Comparison of ENCODE assay signal across 12 cellular contexts in the genomic region with DNA sequence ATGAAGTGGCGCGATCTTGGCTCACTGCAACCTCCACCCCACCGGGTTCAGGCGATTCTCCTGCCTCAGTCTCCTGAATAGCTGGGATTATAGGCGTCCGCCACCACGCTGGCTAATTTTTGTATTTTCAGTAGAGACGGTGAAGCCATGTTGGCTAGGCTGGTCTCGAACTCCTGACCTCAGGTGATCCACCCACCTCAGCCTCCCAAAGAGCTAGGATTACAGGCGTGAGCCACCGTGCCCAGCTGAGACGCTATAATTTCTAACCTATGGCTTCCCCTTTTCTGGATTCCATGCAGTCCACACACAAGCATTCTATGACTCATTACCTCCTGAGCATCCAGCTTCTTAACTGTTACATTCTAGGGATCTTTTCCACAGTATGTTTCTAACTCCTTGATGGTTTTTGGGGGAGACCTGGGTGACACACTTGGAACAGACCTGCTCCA. TPM values are rescaled to one million over a fixed set of nuclear protein-coding genes. Genes with fewer than 3 reads are reported as not detected.
DNase-seq lines count a peak whose midpoint lies in the region; ATAC-seq, FAIRE-seq and TF ChIP-seq lines count a peak whose summit lies in the region.
"Had no signal": no experiment of that assay in that cellular context is flagged by ENCODE, and none has a peak within 500 bp of the region (broad histone marks: within the 10 kb centered on the region; RNA-seq: fewer than 3 reads in every experiment).

No MANE protein-coding gene starts in this region.

- H3K4me3 ChIP-seq in MG63 (no peak overlapping the region), breast epithelium (no peak overlapping the region), mucosa of descending colon (no peak overlapping the region)
- H3K4me3 ChIP-seq: uterus had no signal

- FAIRE-seq in H54 (lab: Jason Lieb, UNC): no peak

- intact Hi-C loops in breast epithelium (cut with DNase I; ENCODE audit: low total_unique reads): no loop called here
- intact Hi-C loops in mucosa of descending colon (cut with DNase I, micrococcal nuclease): no loop called here

- peak overlapping the region; percentile 48 to 83 for H3K27ac ChIP-seq in breast epithelium
- H3K27ac ChIP-seq: neutrophil, uterus had no signal

- no peak for TF ChIP-seq POLR2A in breast epithelium (IDR thresholded peaks at IDR 0.05)
- no peak for TF ChIP-seq POLR2A in H54 (IDR thresholded peaks at IDR 0.05; ENCODE audit: low read depth, low read length)

- peaks cover 0 to 3% of the 10 kb centered on the region in 2 donors for H3K4me1 ChIP-seq in breast epithelium
- H3K4me1 ChIP-seq in mucosa of descending colon (ENCODE audit: low read depth): no peaks in the 10 kb centered on the region

- H3K36me3 ChIP-seq in MG63 (peaks cover 26% of the 10 kb centered on the region), breast epithelium (no peaks in the 10 kb centered on the region), mucosa of descending colon (ENCODE audit: low read depth) (no peaks in the 10 kb centered on the region)
- H3K36me3 ChIP-seq: neutrophil, uterus had no signal

- ATAC-seq in mucosa of descending colon (peak; percentile 33), HG02642 (IDR thresholded peaks at IDR 0.05; ENCODE audit: poor library complexity, unreplicated experiment) (no peak)

- no peaks in the 10 kb centered on the region for H3K9me3 ChIP-seq in MG63
- no peaks in the 10 kb centered on the region for H3K9me3 ChIP-seq in breast epithelium
- no peaks in the 10 kb centered on the region for H3K9me3 ChIP-seq in mucosa of descending colon
- H3K9me3 ChIP-seq: neutrophil, uterus had no signal

- TF ChIP-seq CTCF in breast epithelium (IDR thresholded peaks at IDR 0.05): no peak
- no peak for TF ChIP-seq CTCF in mucosa of descending colon (IDR thresholded peaks at IDR 0.05)

- no peaks in the 10 kb centered on the region for H3K27me3 ChIP-seq in MG63
- H3K27me3 ChIP-seq in breast epithelium: no peaks in the 10 kb centered on the region
- H3K27me3 ChIP-seq: neutrophil, uterus had no signal

- DNase-seq in COLO829 (ENCODE audit: low spot score) (peak; percentile 59), MG63 (peak; percentile 54), breast epithelium (ENCODE audit: low spot score in 2 of 2) (no peak), mucosa of descending colon (no peak), cerebellum (ENCODE audit: low spot score) (no peak), H54 (ENCODE audit: insufficient read length, low spot score) (no peak), NCI-H2171 (lab: John Stamatoyannopoulos, UW) (no peak)
- DNase-seq: activated naive CD4-positive, alpha-beta T cell treated with Interleukin-2 at 50 U/mL for 16 hours; NCI-H1930; uterus had no signal

RNA-seq across cellular contexts. Expression of a gene that starts 11.9 kb away (rescaled TPM):
- 48.5 and 90.5 TPM in 2 replicates for total RNA-seq in MG63 (2014; rRNA removed; shearing (Covaris generic); ENCODE audit: low replicate concordance)
- total RNA-seq in breast epithelium (10 to 100 TPM; 35.7 to 68.6 (median 49.3) TPM), mucosa of descending colon (10 to 100 TPM; 73.0 to 95.2 (median 85.0) TPM), cerebellum (32.4 TPM)

RNA-seq across cellular contexts. Expression of a gene that starts 53.6 kb away (rescaled TPM):
- 5,826 and 9,166 TPM in 2 replicates for total RNA-seq in MG63 (2014; rRNA removed; shearing (Covaris generic); ENCODE audit: low replicate concordance)
- total RNA-seq in breast epithelium: 1,000 to 10,000 TPM; 1,918 to 5,529 (median 3,700) TPM
- 1,000 to 10,000 TPM in 2 of 3 donors, 100 to 1,000 TPM in 1; 798 to 2,724 (median 1,605) TPM for total RNA-seq in mucosa of descending colon
- total RNA-seq in cerebellum: 1,631 TPM

Comparison
In these comparisons a context has a peak if more than half of its experiments do, and no peak if none do; other contexts are left out.
1. DNase-seq: peak in COLO829 (single experiment) and MG63 (single experiment); none in breast epithelium (0 of 2), mucosa of descending colon (0 of 3), cerebellum (single experiment), H54 (single experiment) and NCI-H2171 (single experiment).